Comparison of ENCODE assay signal across 8 cellular contexts in the genomic region with DNA sequence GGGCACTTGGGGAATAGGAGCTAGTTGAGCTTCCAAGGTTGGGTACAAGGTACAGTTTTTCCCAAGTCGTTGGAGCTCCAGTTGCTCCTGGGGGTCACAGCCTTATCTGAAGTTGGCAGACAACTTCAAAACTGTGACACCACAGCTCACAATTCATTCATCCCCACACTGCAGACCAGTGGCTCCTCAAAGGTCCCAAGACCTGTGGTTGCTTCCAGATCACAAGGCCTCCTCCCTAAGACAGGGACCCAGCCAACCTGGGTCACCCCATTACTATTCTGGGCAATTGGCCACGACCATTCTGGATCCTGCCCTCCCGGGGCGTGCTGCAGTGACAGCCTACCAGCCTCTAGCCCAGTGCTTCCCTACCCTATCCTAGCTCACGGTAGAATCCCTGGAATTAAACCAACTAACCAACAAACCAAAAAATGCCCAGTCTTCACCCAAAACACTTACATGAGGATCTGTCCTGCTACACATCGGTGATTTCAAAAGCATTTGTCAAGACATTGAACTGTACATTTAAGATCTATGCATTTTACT. TPM values are rescaled to one million over a fixed set of nuclear protein-coding genes. Genes with fewer than 3 reads are reported as not detected.
DNase-seq lines count a peak whose midpoint lies in the region; ATAC-seq and TF ChIP-seq lines count a peak whose summit lies in the region.

No MANE protein-coding gene starts in this region.

- H3K36me3 ChIP-seq in Peyer's patch (peaks cover 0 to 16% (median 0%) of the 10 kb centered on the region in 3 donors), ovary (no peaks in the 10 kb centered on the region)

- DNase-seq in DMS 273 (lab: John Stamatoyannopoulos, UW; ENCODE audit: unreplicated experiment) (peak; percentile 57), DMS 273 treated with DMSO at 0.1 percent for 48 hours (lab: John Stamatoyannopoulos, UW) (no peak), Peyer's patch (no peak), epithelial cell of esophagus (ENCODE audit: low read depth) (peak; percentile 35), ovary (peak in 2 of 5 donors; percentile 30 to 45), SHP77 (lab: John Stamatoyannopoulos, UW) (no peak)

- H3K27ac ChIP-seq in Peyer's patch, result peak overlapping the region; percentile 80 to 93 (median 86)
- H3K27ac ChIP-seq in ovary, result peak overlapping the region in 1 of 2 donors; percentile 71

- 5 to 7% (median 5%) methylated on average over 6 of the region's 6 CpGs for WGBS in ovary, 3 donors

- TF ChIP-seq POLR2A in Peyer's patch (IDR thresholded peaks at IDR 0.05) (no peak), ovary (IDR thresholded peaks at IDR 0.05) (no peak)

- H3K4me1 ChIP-seq in Peyer's patch (peaks cover 0 to 61% (median 24%) of the 10 kb centered on the region in 4 donors), ovary (ENCODE audit: insufficient read depth) (peaks cover 8% of the 10 kb centered on the region)

- no peak for ATAC-seq in HG03139 (IDR thresholded peaks at IDR 0.05; ENCODE audit: unreplicated experiment)
- ATAC-seq in HG02840 (IDR thresholded peaks at IDR 0.05; ENCODE audit: low FRiP score, unreplicated experiment), result no peak

- no peak for TF ChIP-seq EP300 in ovary (IDR thresholded peaks at IDR 0.05)

- intact Hi-C loops in ovary (cut with DNase I), result loop anchor here in 1 of 4 donors (2.0 kb wide), 1 partner anchor 17 kb away; a partner anchor contains a TSS

- TF ChIP-seq CTCF in Peyer's patch (IDR thresholded peaks at IDR 0.05) (no peak), epithelial cell of esophagus (IDR thresholded peaks at IDR 0.05; ENCODE audit: insufficient read depth, low read depth, low read length, missing control alignments) (no peak), ovary (IDR thresholded peaks at IDR 0.05) (no peak)

- H3K4me3 ChIP-seq in Peyer's patch (peak overlapping the region; percentile 17 to 95 (median 82)), epithelial cell of esophagus (ENCODE audit: low read length) (peak overlapping the region; percentile 64), ovary (peak overlapping the region; percentile 24)

- no peaks in the 10 kb centered on the region for H3K9me3 ChIP-seq in Peyer's patch
- no peaks in the 10 kb centered on the region for H3K9me3 ChIP-seq in ovary

- no peaks in the 10 kb centered on the region for H3K27me3 ChIP-seq in Peyer's patch
- no peaks in the 10 kb centered on the region for H3K27me3 ChIP-seq in ovary

RNA-seq across cellular contexts. Expression of a gene that starts 0.9 kb away (rescaled TPM):
- total RNA-seq in Peyer's patch (100 to 1,000 TPM in 3 of 4 donors, 10 to 100 TPM in 1; 19.0 to 146 (median 111) TPM), ovary (10 to 100 TPM in 6 of 7 donors, 1 to 10 TPM in 1; 9.1 to 15.9 (median 12.7) TPM)
- polyA plus RNA-seq in ovary, result 10 to 100 TPM in 1 of 2 donors, 1 to 10 TPM in 1; 8.1 to 13.3 TPM

RNA-seq across cellular contexts. Expression of a gene that starts 17.8 kb away (rescaled TPM):
- total RNA-seq in Peyer's patch (100 to 1,000 TPM in 1 of 4 donors, 10 to 100 TPM in 3; 44.8 to 352 (median 73.5) TPM), ovary (1,000 to 10,000 TPM in 5 of 7 donors, 100 to 1,000 TPM in 2; 819 to 1,819 (median 1,125) TPM)
- polyA plus RNA-seq in ovary, result 1,000 to 10,000 TPM in 1 of 2 donors, 100 to 1,000 TPM in 1; 331 to 1,399 TPM

RNA-seq across cellular contexts. Expression of a gene that starts 18.2 kb away (rescaled TPM):
- total RNA-seq in Peyer's patch (100 to 1,000 TPM in 1 of 4 donors, 10 to 100 TPM in 3; 55.0 to 135 (median 71.8) TPM), ovary (10 to 100 TPM in 4 of 7 donors, 1 to 10 TPM in 3; 2.0 to 13.3 (median 10.9) TPM)
- polyA plus RNA-seq in ovary, result 1 to 10 TPM; 4.5 to 5.5 TPM

RNA-seq across cellular contexts. Expression of a gene that starts 28.5 kb away (rescaled TPM):
- 100 to 1,000 TPM in 1 of 4 donors, 10 to 100 TPM in 3; 37.5 to 144 (median 57.1) TPM for total RNA-seq in Peyer's patch
- total RNA-seq in ovary, result 10 to 100 TPM; 11.9 to 36.0 (median 20.3) TPM
- 10 to 100 TPM in 1 of 2 donors, 1 to 10 TPM in 1; 7.6 to 19.3 TPM for polyA plus RNA-seq in ovary

RNA-seq across cellular contexts. Expression of a gene that starts 39.2 kb away (rescaled TPM):
- total RNA-seq in Peyer's patch (10 to 100 TPM; 54.6 to 89.1 (median 83.6) TPM), ovary (100 to 1,000 TPM in 2 of 7 donors, 10 to 100 TPM in 5; 54.6 to 175 (median 88.7) TPM)
- 10 to 100 TPM; 19.5 to 69.5 TPM for polyA plus RNA-seq in ovary

Comparison
In these comparisons a context has a peak if more than half of its experiments do, and no peak if none do; other contexts are left out.
1. DNase-seq: peak in DMS 273 (single experiment) and epithelial cell of esophagus (single experiment); none in DMS 273 treated with DMSO at 0.1 percent for 48 hours (single experiment), Peyer's patch (0 of 3) and SHP77 (0 of 2).
2. H3K4me3 ChIP-seq: peak in every context shown above with its lines; median percentile 82 in Peyer's patch; 64 in epithelial cell of esophagus; 24 in ovary.